23 cellular contexts compared by ENCODE assay signal in genomic region chr15:64772964-64773363, GRCh38. TPM values are rescaled to one million over a fixed set of nuclear protein-coding genes. Genes with fewer than 3 reads are reported as not detected.
A peak's percentile ranks its signal among the peaks of the same experiment; 100 is the strongest.
DNase-seq lines count a peak whose midpoint lies in the region; ATAC-seq and TF ChIP-seq lines count a peak whose summit lies in the region.
"Had no signal": no experiment of that assay in that cellular context is flagged by ENCODE, and none has a peak within 500 bp of the region (broad histone marks: within the 10 kb centered on the region; RNA-seq: fewer than 3 reads in every experiment).

No MANE protein-coding gene starts in this region.

- no peaks in the 10 kb centered on the region for H3K9me3 Mint-ChIP-seq in WTC11
- H3K9me3 Mint-ChIP-seq: activated naive CD4-positive, alpha-beta T cell treated with anti-CD3 and anti-CD28 coated beads, Interleukin-2, amount 50 U/mL, for 24 hours; activated T-helper 1 cell treated with anti-CD3 and anti-CD28 coated beads, Interleukin-12 subunit alpha, Interleukin-12 subunit beta, Interleukin-2, Interleukin-4 antibody, amounts not matched to agents 30 ng/mL and 10 ng/mL and 1 ng/mL, durations not matched to agents 14 hours and 24 hours and 36 hours; dendritic cell treated with granulocyte-macrophage colony-stimulating factor and Interleukin-4, amounts not matched to agents 40 ng/mL and 50 ng/mL, for 4 days; IgD-negative memory B cell; T-helper 2 cell treated with Interferon-gamma antibody and Interleukin-4, amounts not matched to agents 5 μg/mL and 100 μg/mL, for 36 hours had no signal

- intact Hi-C loops in spleen (cut with DNase I; ENCODE audit: low total_unique reads), result no loop called here

- H3K4me3 ChIP-seq in H7 (ENCODE audit: insufficient read depth, low read depth, low read length) (peak overlapping the region; percentile 77), iPS-15b (ENCODE audit: low read depth, low read length) (peak overlapping the region; percentile 94), rectal smooth muscle tissue (ENCODE audit: low read length) (peak overlapping the region; percentile 18), spleen (no peak overlapping the region)
- H3K4me3 ChIP-seq: GM12878, prostate gland had no signal

- H3K9me3 ChIP-seq in iPS-15b (ENCODE audit: control insufficient read depth, insufficient read depth, low read length) (no peaks in the 10 kb centered on the region), spleen (no peaks in the 10 kb centered on the region)
- H3K9me3 ChIP-seq: Caco-2, neutrophil, prostate gland had no signal

- H3K27me3 ChIP-seq in H7 (ENCODE audit: control insufficient read depth, insufficient read depth, low read length) (no peaks in the 10 kb centered on the region), iPS-15b (ENCODE audit: control insufficient read depth, insufficient read depth, low read length) (no peaks in the 10 kb centered on the region), rectal smooth muscle tissue (ENCODE audit: control insufficient read depth, insufficient read depth, low read length) (no peaks in the 10 kb centered on the region), spleen (replicated peaks in 1 of 7) (peaks cover 0 to 49% (median 14%) of the 10 kb centered on the region in 7 donors)

- ATAC-seq in WTC11 (no peak), GM18498 (IDR thresholded peaks at IDR 0.05; ENCODE audit: unreplicated experiment) (no peak), GM21786 (IDR thresholded peaks at IDR 0.05; ENCODE audit: unreplicated experiment) (no peak)
- ATAC-seq: GM12878 had no signal

- H3K27ac Mint-ChIP-seq in WTC11, result peak overlapping the region; percentile 58
- H3K27ac Mint-ChIP-seq: activated naive CD4-positive, alpha-beta T cell treated with anti-CD3 and anti-CD28 coated beads, Interleukin-2, amount 50 U/mL, for 24 hours; activated T-helper 1 cell treated with anti-CD3 and anti-CD28 coated beads, Interleukin-12 subunit alpha, Interleukin-12 subunit beta, Interleukin-2, Interleukin-4 antibody, amounts not matched to agents 30 ng/mL and 10 ng/mL and 1 ng/mL, durations not matched to agents 14 hours and 24 hours and 36 hours; dendritic cell treated with granulocyte-macrophage colony-stimulating factor and Interleukin-4, amounts not matched to agents 40 ng/mL and 50 ng/mL, for 4 days; IgD-negative memory B cell; T-helper 2 cell treated with Interferon-gamma antibody and Interleukin-4, amounts not matched to agents 5 μg/mL and 100 μg/mL, for 36 hours had no signal

- DNase-seq in H7, result peak; percentile 24
- DNase-seq in WTC11 (ENCODE audit: low spot score), result no peak
- DNase-seq in spleen, result no peak
- DNase-seq: activated CD4-positive, alpha-beta T cell treated with anti-CD3 and anti-CD28 coated beads, Interleukin-2, amount 50 U/mL, for 4 hours; C1 segment of cervical spinal cord; Caco-2; DMS79 treated with DMSO at 0.1 percent for 48 hours; glutamatergic neuron; NCI-H2029 treated with DMSO at 0.1 percent for 48 hours; NCI-H345; OCI-M1 had no signal

- CTCF ChIA-PET in WTC11 (lab: Charles Lee), result no interaction called here

- WGBS in spleen, 5 donors, result 88 to 98% (median 96%) methylated on average over 6 of the region's 6 CpGs

- peaks cover 60% of the 10 kb centered on the region for H3K4me1 Mint-ChIP-seq in WTC11
- H3K4me1 Mint-ChIP-seq: activated naive CD4-positive, alpha-beta T cell treated with anti-CD3 and anti-CD28 coated beads, Interleukin-2, amount 50 U/mL, for 24 hours had no signal

- no peaks in the 10 kb centered on the region for H3K27me3 Mint-ChIP-seq in WTC11 (ENCODE audit: low read depth)

- no peak overlapping the region for H3K9ac ChIP-seq in iPS-15b (ENCODE audit: low read depth, low read length)
- no peak overlapping the region for H3K9ac ChIP-seq in rectal smooth muscle tissue (ENCODE audit: low read length)

- POLR2A ChIA-PET in WTC11 (lab: Charles Lee), result interaction anchor here (3.1 kb wide), 1 partner anchor 35 kb away, joined by 28 read pairs; no protein-coding TSS in a partner anchor

- TF ChIP-seq CTCF in WTC11 (IDR thresholded peaks at IDR 0.05) (no peak), spleen (IDR thresholded peaks at IDR 0.05 in 8 of 11, conservative IDR thresholded peaks at IDR 0.05 in 3 of 11) (no peak)

- H3K36me3 Mint-ChIP-seq in WTC11, result peaks cover 2% of the 10 kb centered on the region; the same call in 1 of the 2 replicates
- H3K36me3 Mint-ChIP-seq: activated naive CD4-positive, alpha-beta T cell treated with anti-CD3 and anti-CD28 coated beads, Interleukin-2, amount 50 U/mL, for 24 hours had no signal

- TF ChIP-seq POLR2A in spleen (IDR thresholded peaks at IDR 0.05), result no peak

- H3K4me3 Mint-ChIP-seq in WTC11, result peak overlapping the region; percentile 94
- H3K4me3 Mint-ChIP-seq: dendritic cell treated with granulocyte-macrophage colony-stimulating factor and Interleukin-4, amounts not matched to agents 40 ng/mL and 50 ng/mL, for 4 days had no signal

- H3K4me1 ChIP-seq in iPS-15b (ENCODE audit: control insufficient read depth, insufficient read depth, low read length) (peaks cover 23% of the 10 kb centered on the region), rectal smooth muscle tissue (ENCODE audit: control insufficient read depth, insufficient read depth, low read length) (peaks cover 16% of the 10 kb centered on the region), spleen (peaks cover 0 to 28% (median 14%) of the 10 kb centered on the region in 6 donors)
- H3K4me1 ChIP-seq: Caco-2, prostate gland had no signal

- peak overlapping the region; percentile 97 for H3K27ac ChIP-seq in rectal smooth muscle tissue (ENCODE audit: low read depth, low read length)
- no peak overlapping the region for H3K27ac ChIP-seq in spleen
- H3K27ac ChIP-seq: neutrophil had no signal

- peaks cover 3% of the 10 kb centered on the region; the same call in 1 of the 2 replicates for H3K36me3 ChIP-seq in H7 (replicated peaks; ENCODE audit: control insufficient read depth, insufficient read depth, low read length)
- peaks cover 5% of the 10 kb centered on the region for H3K36me3 ChIP-seq in iPS-15b (ENCODE audit: control insufficient read depth, insufficient read depth, low read length)
- no peaks in the 10 kb centered on the region for H3K36me3 ChIP-seq in rectal smooth muscle tissue (ENCODE audit: control insufficient read depth, insufficient read depth, low read length)
- H3K36me3 ChIP-seq in spleen, result no peaks in the 10 kb centered on the region
- H3K36me3 ChIP-seq: neutrophil, prostate gland had no signal

TF ChIP-seq in WTC11, 78 proteins besides CTCF, POLR2A, EP300 and RAD21:
- TF ChIP-seq MYBL2 (CRISPR knock-in tag; IDR thresholded peaks at IDR 0.05) (no peak), E2F1 (CRISPR knock-in tag; IDR thresholded peaks at IDR 0.05) (no peak), ZNF317 (CRISPR knock-in tag; IDR thresholded peaks at IDR 0.05; ENCODE audit: borderline replicate concordance, low read depth) (no peak), NFE2L1 (CRISPR knock-in tag; IDR thresholded peaks at IDR 0.05) (no peak), ZBTB21 (CRISPR knock-in tag; IDR thresholded peaks at IDR 0.05; ENCODE audit: borderline replicate concordance) (no peak), PRDM15 (CRISPR knock-in tag; IDR thresholded peaks at IDR 0.05) (no peak)

RNA-seq across cellular contexts. Expression of gene RBPMS2, which starts 2.4 kb away (rescaled TPM):
- total RNA-seq in H7 (2014; rRNA removed; shearing (Covaris generic)), result 8.5 and 9.4 TPM in 2 replicates
- total RNA-seq in WTC11 (2021) (195 to 210 TPM (median 202 TPM) in 3 replicates), spleen (1 to 10 TPM; 1.2 to 6.0 (median 3.3) TPM)
- 1 to 10 TPM; 1.0 to 3.0 (median 1.2) TPM for polyA plus RNA-seq in spleen

RNA-seq across cellular contexts. Expression of gene PIF1, which starts 52.5 kb away (rescaled TPM):
- total RNA-seq in H7 (2014; rRNA removed; shearing (Covaris generic)), result 100 and 124 TPM in 2 replicates
- total RNA-seq in WTC11 (2021) (174 to 249 TPM (median 184 TPM) in 3 replicates), spleen (10 to 100 TPM in 1 of 7 donors, 1 to 10 TPM in 6; 3.8 to 10.3 (median 6.6) TPM)
- polyA plus RNA-seq in spleen, result 1 to 10 TPM; 5.9 to 7.9 (median 7.7) TPM

Comparison
In these comparisons a context has a peak if more than half of its experiments do, and no peak if none do; other contexts are left out.
1. H3K4me3 ChIP-seq: peak in H7 (single experiment), iPS-15b (single experiment) and rectal smooth muscle tissue (single experiment); none in spleen (0 of 8).
2. RNA of gene RBPMS2, which starts 2.4 kb away (total RNA-seq): 195 to 210 TPM in WTC11; 8.5 to 9.4 TPM in H7 and 1.2 to 6.0 TPM in spleen; every median in the first group is over 10 times any median in the second.